9 cellular contexts compared by ENCODE assay signal in the genomic region with DNA sequence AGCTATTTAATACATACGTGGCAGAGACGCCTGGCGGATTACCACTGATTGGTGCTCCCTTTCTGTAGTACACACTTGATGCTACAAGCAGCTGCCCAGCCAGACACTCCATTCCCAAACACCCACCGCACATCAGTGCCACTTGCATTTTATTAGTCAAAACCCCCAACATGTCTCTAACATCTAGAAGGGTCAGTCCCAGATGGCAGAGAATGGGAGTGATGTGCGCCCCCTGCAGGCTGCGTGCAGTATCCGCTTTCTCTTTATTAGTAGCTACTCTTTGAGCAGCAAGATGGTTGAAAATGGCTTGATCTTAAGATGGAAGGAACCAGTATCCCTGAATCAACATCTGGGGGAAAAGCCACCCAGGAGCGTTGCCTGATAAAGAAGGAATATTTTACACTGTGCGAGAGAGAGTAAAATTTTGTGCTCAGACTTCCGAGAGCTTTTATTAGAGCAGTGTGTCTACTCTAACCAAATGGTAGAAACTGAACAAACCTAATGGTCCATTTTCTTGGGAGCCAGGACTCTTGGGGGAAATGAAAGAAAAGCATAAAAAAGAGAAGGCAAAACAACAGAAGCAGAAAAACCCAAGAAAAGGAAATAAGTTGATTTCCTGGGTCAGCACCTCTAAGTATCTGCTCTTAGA.
DNase-seq lines count a peak whose midpoint lies in the region; ATAC-seq and TF ChIP-seq lines count a peak whose summit lies in the region.
"Had no signal": no experiment of that assay in that cellular context is flagged by ENCODE, and none has a peak within 500 bp of the region (broad histone marks: within the 10 kb centered on the region; RNA-seq: fewer than 3 reads in every experiment).

No MANE protein-coding gene starts in this region.

- no peaks in the 10 kb centered on the region for H3K36me3 ChIP-seq in breast epithelium
- no peaks in the 10 kb centered on the region for H3K36me3 ChIP-seq in upper lobe of right lung
- no peaks in the 10 kb centered on the region for H3K36me3 ChIP-seq in neuronal stem cell (replicated peaks in 1 of 2; ENCODE audit: control insufficient read depth in 2 of 2, insufficient read depth in 2 of 2, low read length in 2 of 2)

- H3K23ac ChIP-seq in neuronal stem cell (ENCODE audit: low read depth, low read length, poor library complexity), result no peak overlapping the region

- no peak overlapping the region for H3K4me3 Mint-ChIP-seq in MCF 10A (ENCODE audit: unreplicated experiment)

- no peak overlapping the region for H2AFZ ChIP-seq in neuronal stem cell (ENCODE audit: low read length)

- no peaks in the 10 kb centered on the region for H3K27me3 Mint-ChIP-seq in MCF 10A (ENCODE audit: insufficient read depth, unreplicated experiment)

- no peaks in the 10 kb centered on the region for H3K27me3 ChIP-seq in breast epithelium
- H3K27me3 ChIP-seq in upper lobe of right lung, result no peaks in the 10 kb centered on the region
- H3K27me3 ChIP-seq in neuronal stem cell (ENCODE audit: control insufficient read depth in 3 of 3, insufficient read depth in 3 of 3, low read depth in 1 of 3, low read length in 3 of 3), result no peaks in the 10 kb centered on the region

- no peak overlapping the region for H4K8ac ChIP-seq in neuronal stem cell (ENCODE audit: low read depth, low read length)

- H3K4me1 Mint-ChIP-seq in MCF 10A (ENCODE audit: insufficient read depth, unreplicated experiment), result peaks cover 6% of the 10 kb centered on the region

- no peak overlapping the region for H3K4ac ChIP-seq in neuronal stem cell (ENCODE audit: low read length)

- no peak for TF ChIP-seq POLR2A in breast epithelium (IDR thresholded peaks at IDR 0.05)

- peak; percentile 25 for DNase-seq in MCF 10A (ENCODE audit: unreplicated experiment)
- no peak for DNase-seq in breast epithelium (ENCODE audit: low spot score in 2 of 2)
- DNase-seq in T-helper 9 cell, result peak; percentile 21
- DNase-seq in fibroblast of peridontal ligament (ENCODE audit: extremely low read depth), result peak; percentile 3
- no peak for DNase-seq in upper lobe of right lung
- DNase-seq in neuronal stem cell (ENCODE audit: low spot score), result no peak
- DNase-seq in left lobe of liver (ENCODE audit: low spot score), result no peak

- no peak overlapping the region for H3K4me2 ChIP-seq in neuronal stem cell (ENCODE audit: insufficient read depth, low read length, poor library complexity, severe bottlenecking)

- no peak overlapping the region for H3K27ac Mint-ChIP-seq in MCF 10A (ENCODE audit: low read depth, unreplicated experiment)

- no CpG with 5 or more reads among the region's 10 CpGs for WGBS in neuronal stem cell (ENCODE audit: extremely low coverage in 2 of 2, insufficient read length in 2 of 2, insufficient replicate concordance in 1 of 2), 2 donors

- BruUV-seq in MCF 10A (replicated peaks; lab: Mats Ljungman, UMichigan), result no TSS peak

- H3K79me1 ChIP-seq in neuronal stem cell (ENCODE audit: low read depth, low read length), result no peaks in the 10 kb centered on the region

- H3K36me3 Mint-ChIP-seq in MCF 10A (ENCODE audit: insufficient read depth, unreplicated experiment), result no peaks in the 10 kb centered on the region

- H3K4me1 ChIP-seq in breast epithelium (no peaks in the 10 kb centered on the region), upper lobe of right lung (no peaks in the 10 kb centered on the region), neuronal stem cell (ENCODE audit: control insufficient read depth in 2 of 2, insufficient read depth in 1 of 2, low read depth in 1 of 2, low read length in 2 of 2) (no peaks in the 10 kb centered on the region)

- no peak overlapping the region for H3K14ac ChIP-seq in neuronal stem cell (ENCODE audit: low read length)

- no peak overlapping the region for H3K4me3 ChIP-seq in breast epithelium
- H3K4me3 ChIP-seq in upper lobe of right lung, result no peak overlapping the region
- H3K4me3 ChIP-seq in neuronal stem cell (ENCODE audit: low read length in 2 of 2), result no peak overlapping the region
- H3K4me3 ChIP-seq: lung had no signal

- no peak overlapping the region for H2BK120ac ChIP-seq in neuronal stem cell (ENCODE audit: low read depth, low read length)

- no peaks in the 10 kb centered on the region for H3K9me3 Mint-ChIP-seq in MCF 10A (ENCODE audit: unreplicated experiment)

- no peak overlapping the region for H2BK5ac ChIP-seq in neuronal stem cell (ENCODE audit: low read length)

- no peak overlapping the region for H4K91ac ChIP-seq in neuronal stem cell (ENCODE audit: low read depth, low read length, poor library complexity)

- CTCF ChIA-PET in MCF 10A (lab: Yijun Ruan, JAX), result interaction anchor here (0.5 to 1.7 kb wide), 13 partner anchors 9 to 833 kb away, joined by 3 to 5 read pairs (median 3); no protein-coding TSS in a partner anchor

- POLR2A ChIA-PET in MCF 10A (lab: Yijun Ruan, JAX), result no interaction called here

- H3K9ac ChIP-seq in neuronal stem cell (ENCODE audit: low read depth, low read length, poor library complexity), result no peak overlapping the region

- no peak overlapping the region for H3K27ac ChIP-seq in breast epithelium
- H3K27ac ChIP-seq in upper lobe of right lung, result no peak overlapping the region
- H3K27ac ChIP-seq in neuronal stem cell (replicated peaks; ENCODE audit: low read length), result no peak overlapping the region

- ATAC-seq in upper lobe of right lung (peak; percentile 33), left lobe of liver (no peak), HG03521 (IDR thresholded peaks at IDR 0.05; ENCODE audit: unreplicated experiment) (no peak)

- H3K18ac ChIP-seq in neuronal stem cell (ENCODE audit: low read length), result no peak overlapping the region

- no peak overlapping the region for H2BK15ac ChIP-seq in neuronal stem cell (ENCODE audit: low read length)

- intact Hi-C loops in MCF 10A (cut with micrococcal nuclease) (no loop called here), breast epithelium (cut with DNase I; ENCODE audit: low total_unique reads) (no loop called here), upper lobe of right lung (cut with DNase I) (no loop called here)

- H2AK5ac ChIP-seq in neuronal stem cell (ENCODE audit: low read depth, low read length), result no peak overlapping the region

- TF ChIP-seq CTCF in MCF 10A (IDR thresholded peaks at IDR 0.05; ENCODE audit: unreplicated experiment) (peak; percentile 24), breast epithelium (IDR thresholded peaks at IDR 0.05) (no peak), upper lobe of right lung (IDR thresholded peaks at IDR 0.05) (peak; percentile 24)

- no peak overlapping the region for H2BK12ac ChIP-seq in neuronal stem cell (ENCODE audit: low read length)

- H3K9me3 ChIP-seq in breast epithelium (no peaks in the 10 kb centered on the region), upper lobe of right lung (no peaks in the 10 kb centered on the region), neuronal stem cell (replicated peaks in 1 of 2; ENCODE audit: control insufficient read depth in 2 of 2, insufficient read depth in 1 of 2, low read depth in 1 of 2, low read length in 2 of 2) (no peaks in the 10 kb centered on the region)

Comparison
In these comparisons a context has a peak if more than half of its experiments do, and no peak if none do; other contexts are left out.
1. DNase-seq: peak in MCF 10A (single experiment), T-helper 9 cell (single experiment) and fibroblast of peridontal ligament (single experiment); none in breast epithelium (0 of 2), upper lobe of right lung (single experiment), neuronal stem cell (single experiment) and left lobe of liver (single experiment).
2. CTCF ChIP-seq: peak in MCF 10A (single experiment) and upper lobe of right lung (single experiment); none in breast epithelium (0 of 3).